20 cellular contexts compared by ENCODE assay signal in the genomic region with DNA sequence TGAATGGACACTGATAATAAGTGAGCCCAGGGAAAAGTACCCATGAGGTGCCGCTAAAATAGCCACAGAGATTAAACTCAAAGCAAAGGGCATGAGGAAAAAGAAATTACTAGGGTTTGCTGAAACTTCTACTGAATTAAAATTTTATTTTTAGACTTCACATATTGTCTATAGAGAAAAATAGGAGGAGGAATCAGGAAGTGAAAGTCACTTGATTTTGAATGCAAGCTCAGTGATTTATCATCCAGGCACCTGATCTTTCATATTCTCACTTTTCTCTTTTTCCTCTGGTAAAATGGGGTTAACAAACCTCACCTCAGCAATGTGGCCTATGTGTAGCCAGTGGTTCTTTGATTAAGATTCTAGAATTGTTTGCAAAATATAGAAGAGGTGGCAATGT.
"Had no signal": no experiment of that assay in that cellular context is flagged by ENCODE, and none has a peak within 500 bp of the region (broad histone marks: within the 10 kb centered on the region; RNA-seq: fewer than 3 reads in every experiment).

No MANE protein-coding gene starts in this region.

- H3K36me3 ChIP-seq: MG63, SJCRH30 had no signal

- H3K4me3 ChIP-seq: MG63, SJCRH30 had no signal

- DNase-seq: KBM-7, MG63, NCI-H1092, NCI-H1105 treated with DMSO at 0.1 percent for 48 hours, NCI-H1417 treated with DMSO at 0.1 percent for 48 hours, NCI-H146, NCI-H1694 treated with DMSO at 0.1 percent for 48 hours, NCI-H2029, NCI-H2081 treated with DMSO at 0.1 percent for 48 hours, NCI-H2171, NCI-H226, NCI-H446, NCI-H510A, NCI-H524 treated with DMSO at 0.1 percent for 48 hours, NCI-H69, NCI-H774, PC-3, SHP77 treated with DMSO at 0.1 percent for 48 hours, SJCRH30, T-helper 1 cell had no signal

- H3K27me3 ChIP-seq: MG63, SJCRH30 had no signal

- H3K4me1 ChIP-seq: SJCRH30 had no signal

- H3K9me3 ChIP-seq: MG63, SJCRH30 had no signal

- H3K27ac ChIP-seq: SJCRH30 had no signal
